ENCODE assay signal across 24 cellular contexts in the genomic region with DNA sequence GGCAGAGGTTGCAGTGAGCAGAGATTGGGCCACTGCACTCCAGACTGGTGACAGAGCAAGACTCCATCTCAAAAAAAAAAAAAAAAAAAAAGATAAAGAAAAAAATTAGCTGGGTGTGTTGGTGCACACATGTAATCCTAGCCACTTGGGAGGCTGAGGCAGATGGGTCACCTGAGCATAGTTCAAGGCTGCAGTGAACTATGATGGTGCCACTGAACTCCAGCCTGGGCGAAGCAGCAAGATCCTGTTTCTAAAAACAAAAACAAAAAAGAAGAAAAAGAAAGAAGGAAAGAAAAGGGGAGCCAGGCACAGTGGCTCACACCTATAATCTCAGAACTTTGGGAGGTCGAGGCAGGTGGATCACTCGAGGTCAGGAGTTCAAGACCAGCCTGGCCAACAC.
"Had no signal": no experiment of that assay in that cellular context is flagged by ENCODE, and none has a peak within 500 bp of the region (broad histone marks: within the 10 kb centered on the region; RNA-seq: fewer than 3 reads in every experiment).

No MANE protein-coding gene starts in this region.

- H3K36me3 ChIP-seq: SJSA1 had no signal

- H3K4me3 ChIP-seq: MG63, SJSA1, SK-N-MC had no signal

- H3K27me3 ChIP-seq: MG63, SJSA1 had no signal

- H3K27ac ChIP-seq: HL-60, RWPE1, SJSA1, SK-N-MC had no signal

- FAIRE-seq: HTR-8/SVneo had no signal

- H3K9me3 ChIP-seq: MG63, SJSA1 had no signal

- ATAC-seq: Panc1, PC-3 had no signal

- DNase-seq: Karpas-422, KG1, MG63, NCI-H1092, NCI-H1105 treated with DMSO at 0.1 percent for 48 hours, NCI-H1436, NCI-H187, NCI-H2029, NCI-H2081 treated with DMSO at 0.1 percent for 48 hours, NCI-H2171, NCI-H226, NCI-H446, NCI-H510A, NCI-H524 treated with DMSO at 0.1 percent for 48 hours, NCI-H69, NCI-H774, PC-3, SIG-M5 had no signal

- H3K4me1 ChIP-seq: SJSA1 had no signal
